ENCODE assay signal across 29 cellular contexts in genomic region chr3:11410564-11410963, GRCh38.
"Had no signal": no experiment of that assay in that cellular context is flagged by ENCODE, and none has a peak within 500 bp of the region (broad histone marks: within the 10 kb centered on the region; RNA-seq: fewer than 3 reads in every experiment).

No MANE protein-coding gene starts in this region.

- DNase-seq: activated B cell treated with CpG ODN at 0.5 μM for 24 hours; activated CD4-positive, alpha-beta memory T cell treated with anti-CD3 and anti-CD28 coated beads for 36 hours; activated CD4-positive, alpha-beta T cell treated with anti-CD3 and anti-CD28 coated beads for 4 hours; activated CD4-positive, alpha-beta T cell treated with anti-CD3 and anti-CD28 coated beads, Interleukin-2, amount 10 ng/mL, durations not matched to agents 24 days and 14 days; activated CD4-positive, alpha-beta T cell treated with anti-CD3 and anti-CD28 coated beads, Interleukin-2, amount 50 U/mL, for 1 hour; activated CD4-positive, alpha-beta T cell treated with anti-CD3 and anti-CD28 coated beads, Interleukin-2, amount 50 U/mL, for 4 hours; activated CD4-positive, CD25-positive, alpha-beta regulatory T cell treated with anti-CD3 and anti-CD28 coated beads, Interleukin-2, amount 50 U/mL, for 72 hours; activated CD8-positive, alpha-beta memory T cell treated with anti-CD3 and anti-CD28 coated beads, Interleukin-2, amount 50 U/mL, for 4 hours; activated CD8-positive, alpha-beta T cell treated with anti-CD3 and anti-CD28 coated beads for 36 hours; activated effector memory CD4-positive, alpha-beta T cell treated with anti-CD3 and anti-CD28 coated beads, Interleukin-2, amount 50 U/mL, for 16 hours; activated gamma-delta T cell treated with Interleukin-2 at 50 U/mL for 16 hours; activated naive CD4-positive, alpha-beta T cell; activated naive CD4-positive, alpha-beta T cell treated with anti-CD3 and anti-CD28 coated beads for 36 hours; activated naive CD4-positive, alpha-beta T cell treated with anti-CD3 and anti-CD28 coated beads, Interleukin-2, amount 50 U/mL, for 16 hours; activated naive CD8-positive, alpha-beta T cell treated with anti-CD3 and anti-CD28 coated beads for 36 hours; activated T-cell treated with anti-CD3 and anti-CD28 coated beads for 4 hours; activated T-cell treated with anti-CD3 and anti-CD28 coated beads, Interleukin-2, amount 50 U/mL, for 1 hour; activated T-cell treated with anti-CD3 and anti-CD28 coated beads, Interleukin-2, amount 50 U/mL, for 4 hours; activated T-cell treated with anti-CD3 and anti-CD28 coated beads, Interleukin-2, amount 50 U/mL, for 72 hours; adrenal gland; amniotic stem cell; aorta; body of pancreas; brain microvascular endothelial cell; central memory CD4-positive, alpha-beta T cell; SW 1271; T-helper 1 cell; T-helper 2 cell; T-helper 9 cell had no signal
